ENCODE assay signal across 27 cellular contexts in the genomic region with DNA sequence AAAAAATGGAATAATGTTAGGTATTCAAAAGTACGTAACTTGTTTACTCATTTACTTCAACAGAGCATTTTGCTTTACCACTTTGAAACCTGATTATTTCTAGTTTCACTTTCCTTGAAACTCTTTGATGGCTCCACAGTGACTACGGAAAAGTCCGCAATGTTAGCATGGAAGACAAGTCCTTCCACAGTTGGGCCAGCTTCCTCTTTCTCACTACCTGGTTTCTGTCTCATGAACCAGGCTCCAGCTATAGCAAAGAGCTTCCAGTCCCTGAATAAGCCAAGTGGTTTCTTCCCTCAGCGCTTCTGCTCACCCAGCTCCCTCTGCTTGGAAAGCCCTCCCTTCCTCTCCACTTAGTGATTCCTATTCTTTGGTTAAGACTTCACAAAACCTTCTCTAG. TPM values are rescaled to one million over a fixed set of nuclear protein-coding genes. Genes with fewer than 3 reads are reported as not detected.
"Had no signal": no experiment of that assay in that cellular context is flagged by ENCODE, and none has a peak within 500 bp of the region (broad histone marks: within the 10 kb centered on the region; RNA-seq: fewer than 3 reads in every experiment).

No MANE protein-coding gene starts in this region.

- ATAC-seq: effector memory CD8-positive, alpha-beta T cell; gastroesophageal sphincter; heart left ventricle; left colon; naive thymus-derived CD8-positive, alpha-beta T cell had no signal

- H3K27ac ChIP-seq: breast epithelium, colonic mucosa, dorsolateral prefrontal cortex, esophagus muscularis mucosa, gastroesophageal sphincter, heart left ventricle, prostate gland, spleen, thoracic aorta, upper lobe of left lung, WERI-Rb-1 had no signal

- H3K36me3 ChIP-seq: breast epithelium, colonic mucosa, esophagus muscularis mucosa, gastroesophageal sphincter, prostate gland, spleen, thoracic aorta, upper lobe of left lung, WERI-Rb-1 had no signal

- H3K4me3 ChIP-seq: breast epithelium, colonic mucosa, dorsolateral prefrontal cortex, esophagus muscularis mucosa, gastroesophageal sphincter, heart left ventricle, lung, prostate gland, spleen, thoracic aorta, upper lobe of left lung had no signal

- H3K27me3 ChIP-seq: breast epithelium, colonic mucosa, dorsolateral prefrontal cortex, esophagus muscularis mucosa, gastroesophageal sphincter, heart left ventricle, spleen, upper lobe of left lung had no signal

- H3K4me3 Mint-ChIP-seq: activated naive CD8-positive, alpha-beta T cell treated with anti-CD3 and anti-CD28 coated beads, Interleukin-2, amount 10 ng/mL, durations not matched to agents 7 days and 5 days; activated T-cell treated with anti-CD3 and anti-CD28 coated beads, Interleukin-2, amount 50 U/mL, for 24 hours; effector memory CD8-positive, alpha-beta T cell; mesothelial cell of epicardium; naive thymus-derived CD8-positive, alpha-beta T cell had no signal

- H3K4me1 Mint-ChIP-seq: activated naive CD8-positive, alpha-beta T cell treated with anti-CD3 and anti-CD28 coated beads, Interleukin-2, amount 10 ng/mL, durations not matched to agents 7 days and 5 days; naive thymus-derived CD8-positive, alpha-beta T cell had no signal

- H3K27ac Mint-ChIP-seq: activated naive CD8-positive, alpha-beta T cell treated with anti-CD3 and anti-CD28 coated beads, Interleukin-2, amount 10 ng/mL, durations not matched to agents 7 days and 5 days; activated T-cell treated with anti-CD3 and anti-CD28 coated beads, Interleukin-2, amount 50 U/mL, for 24 hours; activated T-helper 2 cell treated with anti-CD3 and anti-CD28 coated beads, Interferon-gamma antibody, Interleukin-2, Interleukin-4, amounts not matched to agents 10 μg/mL and 5 μg/mL and 100 μg/mL, durations not matched to agents 14 hours and 24 hours and 36 hours; effector memory CD8-positive, alpha-beta T cell; mesothelial cell of epicardium; naive thymus-derived CD8-positive, alpha-beta T cell had no signal

- H3K27me3 Mint-ChIP-seq: activated T-cell treated with anti-CD3 and anti-CD28 coated beads, Interleukin-2, amount 50 U/mL, for 24 hours had no signal

- H3K9me3 ChIP-seq: breast epithelium, colonic mucosa, gastroesophageal sphincter, prostate gland, spleen, thoracic aorta, upper lobe of left lung had no signal

- H3K9me3 Mint-ChIP-seq: activated naive CD8-positive, alpha-beta T cell treated with anti-CD3 and anti-CD28 coated beads, Interleukin-2, amount 10 ng/mL, durations not matched to agents 7 days and 5 days; activated T-cell treated with anti-CD3 and anti-CD28 coated beads, Interleukin-2, amount 50 U/mL, for 24 hours; activated T-helper 2 cell treated with anti-CD3 and anti-CD28 coated beads, Interferon-gamma antibody, Interleukin-2, Interleukin-4, amounts not matched to agents 10 μg/mL and 5 μg/mL and 100 μg/mL, durations not matched to agents 14 hours and 24 hours and 36 hours; effector memory CD8-positive, alpha-beta T cell; naive thymus-derived CD8-positive, alpha-beta T cell had no signal

- DNase-seq: activated CD4-positive, alpha-beta T cell treated with anti-CD3 and anti-CD28 coated beads for 1 hour; activated CD8-positive, alpha-beta memory T cell treated with anti-CD3 and anti-CD28 coated beads for 24 hours; activated CD8-positive, alpha-beta memory T cell treated with anti-CD3 and anti-CD28 coated beads, Interleukin-2, amount 50 U/mL, for 4 hours; activated naive CD4-positive, alpha-beta T cell treated with Interleukin-2 at 50 U/mL for 16 hours; activated naive CD8-positive, alpha-beta T cell treated with anti-CD3 and anti-CD28 coated beads, Interleukin-2, amount 10 ng/mL, durations not matched to agents 7 days and 5 days; activated T-cell treated with anti-CD3 and anti-CD28 coated beads, Interleukin-2, amount 50 U/mL, for 24 hours; amniotic stem cell; colonic mucosa; dorsolateral prefrontal cortex; effector memory CD8-positive, alpha-beta T cell; heart left ventricle; islet precursor cell; left colon; naive thymus-derived CD8-positive, alpha-beta T cell; spleen; stimulated activated CD4-positive, alpha-beta T cell treated with anti-CD3 and anti-CD28 coated beads, Interleukin-4, amount 100 ng/mL, for 1 hour; stimulated activated naive CD4-positive, alpha-beta T cell; upper lobe of left lung; WERI-Rb-1 had no signal

- H3K36me3 Mint-ChIP-seq: naive thymus-derived CD8-positive, alpha-beta T cell had no signal

- H3K4me1 ChIP-seq: breast epithelium, colonic mucosa, esophagus muscularis mucosa, gastroesophageal sphincter, heart left ventricle, prostate gland, spleen, upper lobe of left lung had no signal

RNA-seq across cellular contexts. Expression of gene SLC16A12, which starts 44.8 kb away (rescaled TPM):
- total RNA-seq: activated naive CD8-positive, alpha-beta T cell treated with anti-CD3 and anti-CD28 coated beads, Interleukin-2, amount 10 ng/mL, durations not matched to agents 7 days and 5 days; activated T-helper 2 cell treated with anti-CD3 and anti-CD28 coated beads, Interferon-gamma antibody, Interleukin-2, Interleukin-4, amounts not matched to agents 10 μg/mL and 5 μg/mL and 100 μg/mL, durations not matched to agents 14 hours and 24 hours and 36 hours; naive thymus-derived CD8-positive, alpha-beta T cell had no signal
- polyA plus RNA-seq: naive thymus-derived CD8-positive, alpha-beta T cell had no signal
